ENCODE assay signal across 8 cellular contexts in the genomic region with DNA sequence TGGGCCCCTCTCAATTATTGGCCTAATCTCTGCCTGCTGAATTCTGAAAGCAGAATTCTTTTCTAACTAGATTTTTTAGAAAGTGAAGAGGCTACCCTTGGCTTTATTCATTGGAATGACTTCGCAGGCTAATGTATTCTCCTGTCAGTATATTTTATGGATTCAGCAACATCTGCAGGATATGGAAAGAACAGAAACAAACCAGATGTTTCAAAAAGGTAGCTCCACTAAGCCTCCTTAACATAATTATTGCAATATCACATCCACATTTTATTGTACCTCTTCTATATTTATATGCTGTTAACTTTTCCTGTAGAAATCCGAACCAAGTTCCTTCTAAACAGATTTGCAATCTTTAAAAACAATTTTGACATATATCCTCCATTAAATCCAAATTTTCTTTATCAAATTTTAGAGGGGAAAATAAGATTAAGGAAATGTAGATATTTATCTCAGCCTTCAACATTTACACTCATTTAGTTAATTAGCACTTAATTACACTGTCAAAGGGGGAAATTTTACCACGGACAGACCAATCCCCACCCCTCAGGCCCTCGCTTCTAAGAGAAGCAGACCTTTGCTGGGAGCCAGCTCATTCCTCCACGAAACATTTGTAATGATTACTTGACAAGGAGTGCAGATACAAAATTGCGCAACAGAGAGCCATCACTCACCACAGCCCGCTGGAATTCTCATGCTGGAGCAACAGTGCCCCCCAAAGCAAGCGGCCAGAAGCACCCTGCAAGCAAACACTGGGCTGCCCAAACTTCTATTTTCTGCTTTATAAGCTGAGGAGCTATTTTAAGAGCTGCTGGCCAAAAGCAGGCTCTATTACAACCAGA.
DNase-seq lines count a peak whose midpoint lies in the region; ATAC-seq and TF ChIP-seq lines count a peak whose summit lies in the region.

No MANE protein-coding gene starts in this region.

- ATAC-seq in GM21360 (IDR thresholded peaks at IDR 0.05; ENCODE audit: unreplicated experiment) (peak; percentile 57), left lobe of liver (peak; percentile 71)
- no peak for ATAC-seq in naive thymus-derived CD4-positive, alpha-beta T cell
- no peak for ATAC-seq in CD4-positive, alpha-beta T cell (ENCODE audit: poor library complexity)

- no peak overlapping the region for H3K27ac Mint-ChIP-seq in naive thymus-derived CD4-positive, alpha-beta T cell
- H3K27ac Mint-ChIP-seq in CD4-positive, alpha-beta T cell: no peak overlapping the region

- TF ChIP-seq CTCF in AG04449 (IDR thresholded peaks at IDR 0.05; ENCODE audit: insufficient read depth, low read length, missing control alignments): peak; percentile 89
- peak; percentile 37 for TF ChIP-seq CTCF in colonic mucosa (IDR thresholded peaks at IDR 0.05)
- TF ChIP-seq CTCF in CD4-positive, alpha-beta T cell (IDR thresholded peaks at IDR 0.05): no peak

- H3K9ac ChIP-seq in NT2/D1 (ENCODE audit: insufficient read length, low read depth) (no peak overlapping the region), colonic mucosa (ENCODE audit: low read depth in 2 of 2, low read length in 2 of 2) (no peak overlapping the region), subcutaneous abdominal adipose tissue (ENCODE audit: low read length in 5 of 5) (no peak overlapping the region)

- H3K9me3 ChIP-seq in NT2/D1 (ENCODE audit: insufficient read depth, low read length) (peaks cover 19% of the 10 kb centered on the region; the same call in 1 of the 2 replicates), colonic mucosa (no peaks in the 10 kb centered on the region), subcutaneous abdominal adipose tissue (ENCODE audit: control insufficient read depth in 5 of 5, low read length in 5 of 5) (peaks cover 0 to 6% (median 5%) of the 10 kb centered on the region in 5 donors)
- H3K9me3 ChIP-seq in naive thymus-derived CD4-positive, alpha-beta T cell (ENCODE audit: control insufficient read depth in 2 of 3, low read length in 3 of 3): peaks cover 0 to 12% (median 0%) of the 10 kb centered on the region in 3 experiments
- H3K9me3 ChIP-seq in CD4-positive, alpha-beta T cell (ENCODE audit: control insufficient read depth, low read length): peaks cover 11% of the 10 kb centered on the region

- H3K27me3 Mint-ChIP-seq in naive thymus-derived CD4-positive, alpha-beta T cell: peaks cover 0 to 29% (median 9%) of the 10 kb centered on the region in 5 donors
- H3K27me3 Mint-ChIP-seq in CD4-positive, alpha-beta T cell: peaks cover 4% of the 10 kb centered on the region

- POLR2A ChIA-PET in AG04449 (lab: Yijun Ruan, JAX): interaction anchor here (0.6 to 0.8 kb wide), 3 partner anchors 130 to 1217 kb away, joined by 3 to 4 read pairs (median 3); a partner anchor contains a TSS
- POLR2A ChIA-PET in naive thymus-derived CD4-positive, alpha-beta T cell (lab: Charles Lee): no interaction called here
- POLR2A ChIA-PET in CD4-positive, alpha-beta T cell (lab: Charles Lee): no interaction called here

- H3K27ac ChIP-seq in colonic mucosa (peak overlapping the region; percentile 32), subcutaneous abdominal adipose tissue (ENCODE audit: low read depth, low read length) (peak overlapping the region; percentile 54)
- no peak overlapping the region for H3K27ac ChIP-seq in naive thymus-derived CD4-positive, alpha-beta T cell (ENCODE audit: low read depth, low read length)
- no peak overlapping the region for H3K27ac ChIP-seq in CD4-positive, alpha-beta T cell (ENCODE audit: low read depth, low read length)

- CTCF ChIA-PET in AG04449 (lab: Yijun Ruan, JAX): interaction anchor here (0.6 to 4.3 kb wide), 60 partner anchors 10 to 1229 kb away, joined by 3 to 50 read pairs (median 4); a partner anchor contains a TSS
- CTCF ChIA-PET in naive thymus-derived CD4-positive, alpha-beta T cell (lab: Charles Lee): no interaction called here
- CTCF ChIA-PET in CD4-positive, alpha-beta T cell (lab: Charles Lee): no interaction called here

- intact Hi-C loops in colonic mucosa (cut with DNase I): no loop called here
- intact Hi-C loops in naive thymus-derived CD4-positive, alpha-beta T cell (cut with micrococcal nuclease): no loop called here
- intact Hi-C loops in CD4-positive, alpha-beta T cell (cut with DNase I, micrococcal nuclease): no loop called here

- DNase-seq in AG04449 (ENCODE audit: low read depth, low spot score) (peak; percentile 92), NT2/D1 (ENCODE audit: low read depth, low spot score) (peak; percentile 58), colonic mucosa (peak; percentile 62), left lobe of liver (ENCODE audit: low spot score) (peak; percentile 48)
- no peak for DNase-seq in naive thymus-derived CD4-positive, alpha-beta T cell
- no peak for DNase-seq in CD4-positive, alpha-beta T cell

- H3K27me3 ChIP-seq in NT2/D1 (ENCODE audit: insufficient read depth, insufficient read length) (no peaks in the 10 kb centered on the region), colonic mucosa (peaks cover 5% of the 10 kb centered on the region), subcutaneous abdominal adipose tissue (ENCODE audit: control insufficient read depth in 5 of 5, insufficient read depth in 4 of 5, low read length in 5 of 5) (no peaks in the 10 kb centered on the region)
- no peaks in the 10 kb centered on the region for H3K27me3 ChIP-seq in naive thymus-derived CD4-positive, alpha-beta T cell (ENCODE audit: control insufficient read depth in 2 of 2, insufficient read depth in 2 of 2, low read length in 2 of 2)
- no peaks in the 10 kb centered on the region for H3K27me3 ChIP-seq in CD4-positive, alpha-beta T cell (ENCODE audit: control insufficient read depth, insufficient read depth, low read length)

- peaks cover 0 to 27% (median 10%) of the 10 kb centered on the region in 11 donors for H3K9me3 Mint-ChIP-seq in naive thymus-derived CD4-positive, alpha-beta T cell
- peaks cover 3% of the 10 kb centered on the region for H3K9me3 Mint-ChIP-seq in CD4-positive, alpha-beta T cell

- H3K4me3 ChIP-seq in AG04449 (ENCODE audit: low read depth, low read length) (no peak overlapping the region), NT2/D1 (ENCODE audit: insufficient read length, low read depth) (no peak overlapping the region), colonic mucosa (no peak overlapping the region), subcutaneous abdominal adipose tissue (ENCODE audit: low read depth in 1 of 5, low read length in 5 of 5) (no peak overlapping the region)
- H3K4me3 ChIP-seq in naive thymus-derived CD4-positive, alpha-beta T cell (ENCODE audit: low read length): no peak overlapping the region

- H3K36me3 Mint-ChIP-seq in naive thymus-derived CD4-positive, alpha-beta T cell: peaks cover 0 to 14% (median 0%) of the 10 kb centered on the region in 5 donors
- no peaks in the 10 kb centered on the region for H3K36me3 Mint-ChIP-seq in CD4-positive, alpha-beta T cell (ENCODE audit: low read depth)

- H3K4me1 Mint-ChIP-seq in naive thymus-derived CD4-positive, alpha-beta T cell: peaks cover 0 to 5% (median 0%) of the 10 kb centered on the region in 7 donors
- no peaks in the 10 kb centered on the region for H3K4me1 Mint-ChIP-seq in CD4-positive, alpha-beta T cell (ENCODE audit: low read depth)

- no peaks in the 10 kb centered on the region for H3K4me1 ChIP-seq in NT2/D1 (ENCODE audit: insufficient read depth, insufficient read length)
- no peaks in the 10 kb centered on the region for H3K4me1 ChIP-seq in colonic mucosa
- peaks cover 4 to 33% (median 26%) of the 10 kb centered on the region in 5 donors for H3K4me1 ChIP-seq in subcutaneous abdominal adipose tissue (ENCODE audit: control insufficient read depth in 5 of 5, insufficient read depth in 5 of 5, low read length in 5 of 5)
- no peaks in the 10 kb centered on the region for H3K4me1 ChIP-seq in naive thymus-derived CD4-positive, alpha-beta T cell (ENCODE audit: control insufficient read depth in 2 of 2, insufficient read depth in 2 of 2, low read length in 2 of 2)

- H3K36me3 ChIP-seq in NT2/D1 (ENCODE audit: insufficient read depth, insufficient read length, low read length) (no peaks in the 10 kb centered on the region), colonic mucosa (no peaks in the 10 kb centered on the region), subcutaneous abdominal adipose tissue (ENCODE audit: control insufficient read depth in 5 of 5, insufficient read depth in 5 of 5, low read length in 5 of 5) (no peaks in the 10 kb centered on the region)
- no peaks in the 10 kb centered on the region for H3K36me3 ChIP-seq in naive thymus-derived CD4-positive, alpha-beta T cell (ENCODE audit: control insufficient read depth in 2 of 3, insufficient read depth in 3 of 3, low read length in 3 of 3)

- no peak overlapping the region for H3K4me3 Mint-ChIP-seq in naive thymus-derived CD4-positive, alpha-beta T cell
- H3K4me3 Mint-ChIP-seq in CD4-positive, alpha-beta T cell: no peak overlapping the region

Comparison
In these comparisons a context has a peak if more than half of its experiments do, and no peak if none do; other contexts are left out.
1. DNase-seq: peak in AG04449 (single experiment), NT2/D1 (single experiment), colonic mucosa (single experiment) and left lobe of liver (single experiment); none in naive thymus-derived CD4-positive, alpha-beta T cell (0 of 9) and CD4-positive, alpha-beta T cell (0 of 10).
2. ATAC-seq: peak in GM21360 (single experiment) and left lobe of liver (single experiment); none in naive thymus-derived CD4-positive, alpha-beta T cell (single experiment) and CD4-positive, alpha-beta T cell (single experiment).
3. H3K27ac ChIP-seq: peak in colonic mucosa (single experiment) and subcutaneous abdominal adipose tissue (single experiment); none in naive thymus-derived CD4-positive, alpha-beta T cell (single experiment) and CD4-positive, alpha-beta T cell (single experiment).